In genomic region chr6:79280756-79281155, GRCh38 we compare ENCODE assay signal across 2 cellular contexts.
TF ChIP-seq lines count a peak whose summit lies in the region.

No MANE protein-coding gene starts in this region.

TF ChIP-seq in HepG2, 621 proteins besides CTCF, POLR2A, EP300 and RAD21 (continued from another document):
- TF ChIP-seq ZNF12 (CRISPR knock-in tag; IDR thresholded peaks at IDR 0.05) = no peak
- no peak for TF ChIP-seq ZNF33B (CRISPR knock-in tag; IDR thresholded peaks at IDR 0.05)
- TF ChIP-seq ZNF337 (CRISPR knock-in tag; IDR thresholded peaks at IDR 0.05; ENCODE audit: borderline replicate concordance, low read depth) = no peak
- no peak for TF ChIP-seq ZSCAN25 (CRISPR knock-in tag; IDR thresholded peaks at IDR 0.05)
- TF ChIP-seq PTBP1 (IDR thresholded peaks at IDR 0.05; ENCODE audit: low read depth, low read length, poor library complexity, severe bottlenecking) = no peak
- TF ChIP-seq FOXA3 (CRISPR knock-in tag; IDR thresholded peaks at IDR 0.05) = no peak
- TF ChIP-seq, protein P1, sequence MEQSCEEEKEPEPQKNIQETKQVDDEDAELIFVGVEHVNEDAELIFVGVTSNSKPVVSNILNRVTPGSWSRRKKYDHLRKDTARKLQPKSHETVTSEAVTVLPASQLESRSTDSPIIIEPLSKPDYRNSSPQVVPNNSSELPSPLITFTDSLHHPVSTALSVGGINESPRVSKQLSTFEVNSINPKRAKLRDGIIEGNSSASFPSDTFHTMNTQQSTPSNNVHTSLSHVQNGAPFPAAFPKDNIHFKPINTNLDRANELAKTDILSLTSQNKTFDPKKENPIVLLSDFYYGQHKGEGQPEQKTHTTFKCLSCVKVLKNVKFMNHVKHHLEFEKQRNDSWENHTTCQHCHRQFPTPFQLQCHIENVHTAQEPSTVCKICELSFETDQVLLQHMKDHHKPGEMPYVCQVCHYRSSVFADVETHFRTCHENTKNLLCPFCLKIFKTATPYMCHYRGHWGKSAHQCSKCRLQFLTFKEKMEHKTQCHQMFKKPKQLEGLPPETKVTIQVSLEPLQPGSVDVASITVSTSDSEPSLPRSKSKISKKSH (CRISPR knock-in tag; IDR thresholded peaks at IDR 0.05; ENCODE audit: borderline replicate concordance) = no peak
- no peak for TF ChIP-seq ZNF878 (CRISPR knock-in tag; IDR thresholded peaks at IDR 0.05)
- no peak for TF ChIP-seq ZNF780A (CRISPR knock-in tag; IDR thresholded peaks at IDR 0.05)
- TF ChIP-seq, protein P2, sequence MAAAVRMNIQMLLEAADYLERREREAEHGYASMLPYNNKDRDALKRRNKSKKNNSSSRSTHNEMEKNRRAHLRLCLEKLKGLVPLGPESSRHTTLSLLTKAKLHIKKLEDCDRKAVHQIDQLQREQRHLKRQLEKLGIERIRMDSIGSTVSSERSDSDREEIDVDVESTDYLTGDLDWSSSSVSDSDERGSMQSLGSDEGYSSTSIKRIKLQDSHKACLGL (CRISPR knock-in tag; IDR thresholded peaks at IDR 0.05) = no peak
- TF ChIP-seq, protein P3, sequence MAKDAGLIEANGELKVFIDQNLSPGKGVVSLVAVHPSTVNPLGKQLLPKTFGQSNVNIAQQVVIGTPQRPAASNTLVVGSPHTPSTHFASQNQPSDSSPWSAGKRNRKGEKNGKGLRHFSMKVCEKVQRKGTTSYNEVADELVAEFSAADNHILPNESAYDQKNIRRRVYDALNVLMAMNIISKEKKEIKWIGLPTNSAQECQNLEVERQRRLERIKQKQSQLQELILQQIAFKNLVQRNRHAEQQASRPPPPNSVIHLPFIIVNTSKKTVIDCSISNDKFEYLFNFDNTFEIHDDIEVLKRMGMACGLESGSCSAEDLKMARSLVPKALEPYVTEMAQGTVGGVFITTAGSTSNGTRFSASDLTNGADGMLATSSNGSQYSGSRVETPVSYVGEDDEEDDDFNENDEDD (CRISPR knock-in tag; IDR thresholded peaks at IDR 0.05; ENCODE audit: borderline replicate concordance) = no peak

TF ChIP-seq in endothelial cell of umbilical vein, 7 proteins besides CTCF, POLR2A, EP300 and RAD21 (continued from another document):
- no peak for TF ChIP-seq POLR2AphosphoS5 (IDR thresholded peaks at IDR 0.05; ENCODE audit: insufficient read depth, low read depth, low read length)
- no peak for TF ChIP-seq JUN (IDR thresholded peaks at IDR 0.05; ENCODE audit: borderline replicate concordance, insufficient read depth, insufficient read length, low read depth)
- TF ChIP-seq GATA2 (IDR thresholded peaks at IDR 0.05; ENCODE audit: insufficient read depth, insufficient read length, low read depth, low read length) = no peak
- no peak for TF ChIP-seq FOS (IDR thresholded peaks at IDR 0.05; ENCODE audit: borderline replicate concordance, insufficient read depth, low read length)
- TF ChIP-seq MYC (IDR thresholded peaks at IDR 0.05; ENCODE audit: low read depth, low read length) = no peak
- TF ChIP-seq, protein P4, sequence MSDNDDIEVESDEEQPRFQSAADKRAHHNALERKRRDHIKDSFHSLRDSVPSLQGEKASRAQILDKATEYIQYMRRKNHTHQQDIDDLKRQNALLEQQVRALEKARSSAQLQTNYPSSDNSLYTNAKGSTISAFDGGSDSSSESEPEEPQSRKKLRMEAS (IDR thresholded peaks at IDR 0.05; ENCODE audit: insufficient read depth, insufficient read length) = no peak
